20 cellular contexts compared by ENCODE assay signal in genomic region chr15:41895957-41896356, GRCh38. TPM values are rescaled to one million over a fixed set of nuclear protein-coding genes. Genes with fewer than 3 reads are reported as not detected.
DNase-seq lines count a peak whose midpoint lies in the region; ATAC-seq and TF ChIP-seq lines count a peak whose summit lies in the region.
"Had no signal": no experiment of that assay in that cellular context is flagged by ENCODE, and none has a peak within 500 bp of the region (broad histone marks: within the 10 kb centered on the region; RNA-seq: fewer than 3 reads in every experiment).

No MANE protein-coding gene starts in this region.

- intact Hi-C loops in left ventricle myocardium inferior (cut with micrococcal nuclease) = no loop called here
- intact Hi-C loops in Right ventricle myocardium inferior (cut with DNase I) = loop anchor here (2.0 kb wide), 1 partner anchor 67 kb away; the partner anchor contains the start of gene JMJD7
- intact Hi-C loops in dendritic cell treated with granulocyte-macrophage colony-stimulating factor and Interleukin-4, amounts not matched to agents 40 ng/mL and 50 ng/mL, for 4 days (cut with micrococcal nuclease) = no loop called here

- TF ChIP-seq CTCF in left ventricle myocardium inferior (IDR thresholded peaks at IDR 0.05; ENCODE audit: borderline replicate concordance) = no peak
- TF ChIP-seq CTCF in RWPE1 (conservative IDR thresholded peaks at IDR 0.05; ENCODE audit: low read depth) = no peak

- no peaks in the 10 kb centered on the region for H3K9me3 ChIP-seq in left ventricle myocardium inferior (replicated peaks)
- H3K9me3 ChIP-seq: heart right ventricle, prostate gland had no signal

- peaks cover 57% of the 10 kb centered on the region for H3K36me3 Mint-ChIP-seq in dendritic cell treated with granulocyte-macrophage colony-stimulating factor and Interleukin-4, amounts not matched to agents 40 ng/mL and 50 ng/mL, for 4 days (ENCODE audit: low read depth)
- peaks cover 32 to 47% of the 10 kb centered on the region in 2 donors for H3K36me3 Mint-ChIP-seq in stimulated activated naive B cell treated with anti-CD40 and anti-IgM and Interleukin-4, amounts not matched to agents 10 μg/mL and 1 μg/mL and 100 μg/mL, for 72 hours

- H3K36me3 ChIP-seq in left ventricle myocardium inferior = peaks cover 40% of the 10 kb centered on the region
- H3K36me3 ChIP-seq: prostate gland had no signal

- peak overlapping the region; percentile 83 for H3K27ac Mint-ChIP-seq in dendritic cell treated with granulocyte-macrophage colony-stimulating factor and Interleukin-4, amounts not matched to agents 40 ng/mL and 50 ng/mL, for 4 days
- H3K27ac Mint-ChIP-seq in stimulated activated naive B cell treated with anti-CD40 and anti-IgM and Interleukin-4, amounts not matched to agents 10 μg/mL and 1 μg/mL and 100 μg/mL, for 72 hours = peak overlapping the region; percentile 81

- POLR2A ChIA-PET in RWPE1 (lab: Yijun Ruan, JAX; ENCODE audit: low non-redundant PET) = interaction anchor here (0.6 to 1.2 kb wide), 2 partner anchors 122 to 352 kb away, joined by 3 to 4 read pairs; partner anchors contain the start of genes MAPKBP1 and RPAP1

- H3K4me3 ChIP-seq in left ventricle myocardium inferior = no peak overlapping the region
- H3K4me3 ChIP-seq: heart right ventricle, prostate gland had no signal

- ATAC-seq in Right ventricle myocardium inferior = no peak
- no peak for ATAC-seq in stimulated activated naive B cell treated with anti-CD40 and anti-IgM and Interleukin-4, amounts not matched to agents 10 μg/mL and 1 μg/mL and 100 μg/mL, for 72 hours (replicated peaks)
- ATAC-seq: activated CD4-positive, CD25-positive, alpha-beta regulatory T cell treated with anti-CD3 and anti-CD28 coated beads, Interleukin-2, amount 50 U/mL, for 24 hours had no signal

- no peak overlapping the region for H3K4me3 Mint-ChIP-seq in dendritic cell treated with granulocyte-macrophage colony-stimulating factor and Interleukin-4, amounts not matched to agents 40 ng/mL and 50 ng/mL, for 4 days
- no peak overlapping the region for H3K4me3 Mint-ChIP-seq in stimulated activated naive B cell treated with anti-CD40 and anti-IgM and Interleukin-4, amounts not matched to agents 10 μg/mL and 1 μg/mL and 100 μg/mL, for 72 hours

- H3K27me3 ChIP-seq in left ventricle myocardium inferior (ENCODE audit: low read depth) = no peaks in the 10 kb centered on the region
- H3K27me3 ChIP-seq: heart right ventricle had no signal

- DNase-seq in left ventricle myocardium inferior = no peak
- DNase-seq in Right ventricle myocardium inferior (ENCODE audit: missing footprints) = no peak
- no peak for DNase-seq in RWPE1 (ENCODE audit: low spot score)
- DNase-seq in stimulated activated naive B cell treated with anti-CD40 and anti-IgM and Interleukin-4, amounts not matched to agents 10 μg/mL and 1 μg/mL and 100 μg/mL, for 72 hours = no peak
- no peak for DNase-seq in NCI-H446 (lab: John Stamatoyannopoulos, UW)
- no peak for DNase-seq in DMS53 treated with DMSO at 0.1 percent for 48 hours (lab: John Stamatoyannopoulos, UW; ENCODE audit: unreplicated experiment)
- DNase-seq: activated CD8-positive, alpha-beta memory T cell treated with anti-CD3 and anti-CD28 coated beads, Interleukin-2, amount 50 U/mL, for 4 hours; activated effector memory CD4-positive, alpha-beta T cell treated with Interleukin-2 at 50 U/mL for 16 hours; central memory CD4-positive, alpha-beta T cell; heart right ventricle; left ventricle myocardium superior; NCI-H1694; NCI-H2171; NCI-H524 treated with DMSO at 0.1 percent for 48 hours; stimulated activated CD4-positive, alpha-beta T cell treated with anti-CD3 and anti-CD28 coated beads, Interleukin-1b, Interleukin-23, amount 100 ng/mL, for 48 hours; stimulated activated naive CD4-positive, alpha-beta T cell had no signal

- H3K27me3 Mint-ChIP-seq in dendritic cell treated with granulocyte-macrophage colony-stimulating factor and Interleukin-4, amounts not matched to agents 40 ng/mL and 50 ng/mL, for 4 days = peaks cover 2% of the 10 kb centered on the region
- H3K27me3 Mint-ChIP-seq in stimulated activated naive B cell treated with anti-CD40 and anti-IgM and Interleukin-4, amounts not matched to agents 10 μg/mL and 1 μg/mL and 100 μg/mL, for 72 hours = no peaks in the 10 kb centered on the region

- H3K27ac ChIP-seq in left ventricle myocardium inferior (replicated peaks) (peak overlapping the region; percentile 91), RWPE1 (peak overlapping the region; percentile 97)
- H3K27ac ChIP-seq: KMS-11, prostate gland had no signal

- peaks cover 32% of the 10 kb centered on the region for H3K4me1 Mint-ChIP-seq in dendritic cell treated with granulocyte-macrophage colony-stimulating factor and Interleukin-4, amounts not matched to agents 40 ng/mL and 50 ng/mL, for 4 days (ENCODE audit: low read depth)
- H3K4me1 Mint-ChIP-seq in stimulated activated naive B cell treated with anti-CD40 and anti-IgM and Interleukin-4, amounts not matched to agents 10 μg/mL and 1 μg/mL and 100 μg/mL, for 72 hours = peaks cover 32 to 40% of the 10 kb centered on the region in 2 donors

- peaks cover 56% of the 10 kb centered on the region for H3K4me1 ChIP-seq in left ventricle myocardium inferior

- CTCF ChIA-PET in RWPE1 (lab: Yijun Ruan, JAX) = interaction anchor here (0.6 to 2.5 kb wide), 2 partner anchors 9 to 71 kb away, joined by 3 to 11 read pairs; no protein-coding TSS in a partner anchor

- no peaks in the 10 kb centered on the region for H3K9me3 Mint-ChIP-seq in dendritic cell treated with granulocyte-macrophage colony-stimulating factor and Interleukin-4, amounts not matched to agents 40 ng/mL and 50 ng/mL, for 4 days
- H3K9me3 Mint-ChIP-seq in stimulated activated naive B cell treated with anti-CD40 and anti-IgM and Interleukin-4, amounts not matched to agents 10 μg/mL and 1 μg/mL and 100 μg/mL, for 72 hours = no peaks in the 10 kb centered on the region

RNA-seq across cellular contexts. Expression of gene SPTBN5, which starts 2.1 kb away (rescaled TPM):
- 2.7 TPM for total RNA-seq in left ventricle myocardium inferior
- 3.5 TPM for total RNA-seq in Right ventricle myocardium inferior

RNA-seq across cellular contexts. Expression of gene PLA2G4B, which starts 57.3 kb away (rescaled TPM):
- total RNA-seq in left ventricle myocardium inferior (3.8 TPM), Right ventricle myocardium inferior (5.8 TPM)
